8 cellular contexts compared by ENCODE assay signal in genomic region chr18:2906522-2907458, GRCh38. TPM values are rescaled to one million over a fixed set of nuclear protein-coding genes. Genes with fewer than 3 reads are reported as not detected.
DNase-seq lines count a peak whose midpoint lies in the region; ATAC-seq and TF ChIP-seq lines count a peak whose summit lies in the region.

No MANE protein-coding gene starts in this region.

- peak overlapping the region; percentile 49 to 91 (median 80) for H3K27ac Mint-ChIP-seq in CD8-positive, alpha-beta memory T cell
- peak overlapping the region; percentile 8 for H3K27ac Mint-ChIP-seq in activated B cell treated with CpG ODN at 0.5 μM for 24 hours
- H3K27ac Mint-ChIP-seq in stimulated activated naive CD8-positive, alpha-beta T cell treated with anti-CD3 and anti-CD28 coated beads, Interleukin-15, amount 100 ng/mL, for 72 hours, result peak overlapping the region; percentile 14 to 91

- peaks cover 0 to 12% (median 0%) of the 10 kb centered on the region in 3 donors for H3K36me3 Mint-ChIP-seq in CD8-positive, alpha-beta memory T cell
- peaks cover 36% of the 10 kb centered on the region for H3K36me3 Mint-ChIP-seq in activated B cell treated with CpG ODN at 0.5 μM for 24 hours (ENCODE audit: low read depth)

- CTCF ChIA-PET in CD8-positive, alpha-beta memory T cell (lab: Charles Lee), result interaction anchor here (0.8 to 2.0 kb wide), 4 partner anchors 9 to 16 kb away, joined by 3 to 5 read pairs (median 4); no protein-coding TSS in a partner anchor
- CTCF ChIA-PET in activated B cell treated with CpG ODN at 0.5 μM for 24 hours (lab: Charles Lee), result interaction anchor here (1.2 kb wide), 1 partner anchor 137 kb away, joined by 4 read pairs; no protein-coding TSS in a partner anchor

- no peaks in the 10 kb centered on the region for H3K9me3 Mint-ChIP-seq in CD8-positive, alpha-beta memory T cell
- no peaks in the 10 kb centered on the region for H3K9me3 Mint-ChIP-seq in activated B cell treated with CpG ODN at 0.5 μM for 24 hours
- no peaks in the 10 kb centered on the region for H3K9me3 Mint-ChIP-seq in stimulated activated naive CD8-positive, alpha-beta T cell treated with anti-CD3 and anti-CD28 coated beads, Interleukin-15, amount 100 ng/mL, for 72 hours

- intact Hi-C loops in activated B cell treated with CpG ODN at 0.5 μM for 24 hours (cut with micrococcal nuclease), result loop anchor here (5.0 kb wide), 3 partner anchors 59 to 139 kb away; partner anchors contain the start of gene EMILIN2
- intact Hi-C loops in dorsolateral prefrontal cortex (cut with DNase I), result no loop called here

- H3K4me1 Mint-ChIP-seq in CD8-positive, alpha-beta memory T cell, result peaks cover 20 to 25% (median 20%) of the 10 kb centered on the region in 3 donors
- peaks cover 17% of the 10 kb centered on the region for H3K4me1 Mint-ChIP-seq in activated B cell treated with CpG ODN at 0.5 μM for 24 hours
- H3K4me1 Mint-ChIP-seq in stimulated activated naive CD8-positive, alpha-beta T cell treated with anti-CD3 and anti-CD28 coated beads, Interleukin-15, amount 100 ng/mL, for 72 hours, result peaks cover 34% of the 10 kb centered on the region

- H3K4me1 ChIP-seq in CD8-positive, alpha-beta memory T cell (ENCODE audit: insufficient read depth, low read length), result peaks cover 8% of the 10 kb centered on the region

- no peaks in the 10 kb centered on the region for H3K27me3 ChIP-seq in CD8-positive, alpha-beta memory T cell (ENCODE audit: insufficient read depth, low read length, poor library complexity, severe bottlenecking)
- peaks cover 0 to 37% (median 11%) of the 10 kb centered on the region in 45 donors for H3K27me3 ChIP-seq in dorsolateral prefrontal cortex

- no peak overlapping the region for H3K27ac ChIP-seq in CD8-positive, alpha-beta memory T cell (ENCODE audit: low read depth, low read length)
- peak overlapping the region in 32 of 59 donors; percentile 10 to 77 (median 50) for H3K27ac ChIP-seq in dorsolateral prefrontal cortex

- peak overlapping the region; percentile 83 to 93 (median 87) for H3K4me3 Mint-ChIP-seq in CD8-positive, alpha-beta memory T cell
- H3K4me3 Mint-ChIP-seq in activated B cell treated with CpG ODN at 0.5 μM for 24 hours, result peak overlapping the region; percentile 77
- peak overlapping the region; percentile 87 to 88 for H3K4me3 Mint-ChIP-seq in stimulated activated naive CD8-positive, alpha-beta T cell treated with anti-CD3 and anti-CD28 coated beads, Interleukin-15, amount 100 ng/mL, for 72 hours

- ATAC-seq in GM19395 (IDR thresholded peaks at IDR 0.05; ENCODE audit: unreplicated experiment), result peak; percentile 63
- ATAC-seq in HG03565 (IDR thresholded peaks at IDR 0.05; ENCODE audit: unreplicated experiment), result peak; percentile 39
- peak; percentile 70 for ATAC-seq in activated B cell treated with CpG ODN at 0.5 μM for 24 hours (ENCODE audit: low read depth)
- peak; percentile 79 for ATAC-seq in stimulated activated naive CD8-positive, alpha-beta T cell treated with anti-CD3 and anti-CD28 coated beads, Interleukin-15, amount 100 ng/mL, for 72 hours

- H3K36me3 ChIP-seq in CD8-positive, alpha-beta memory T cell (ENCODE audit: insufficient read depth, low read length), result no peaks in the 10 kb centered on the region

- no peaks in the 10 kb centered on the region for H3K9me3 ChIP-seq in CD8-positive, alpha-beta memory T cell (ENCODE audit: low read length)

- no peak for TF ChIP-seq CTCF in activated B cell treated with CpG ODN at 0.5 μM for 24 hours (IDR thresholded peaks at IDR 0.05)
- peak in 2 of 56 donors; percentile 11 to 12 for TF ChIP-seq CTCF in dorsolateral prefrontal cortex (IDR thresholded peaks at IDR 0.05 in 54 of 56, conservative IDR thresholded peaks at IDR 0.05 in 2 of 56; ENCODE audit: low read depth in 1 of 56, partially characterized antibody in 56 of 56)

- peaks cover 0 to 1% of the 10 kb centered on the region in 2 donors for H3K27me3 Mint-ChIP-seq in CD8-positive, alpha-beta memory T cell
- no peaks in the 10 kb centered on the region for H3K27me3 Mint-ChIP-seq in activated B cell treated with CpG ODN at 0.5 μM for 24 hours
- no peaks in the 10 kb centered on the region for H3K27me3 Mint-ChIP-seq in stimulated activated naive CD8-positive, alpha-beta T cell treated with anti-CD3 and anti-CD28 coated beads, Interleukin-15, amount 100 ng/mL, for 72 hours

- DNase-seq in CD8-positive, alpha-beta memory T cell, result peak; percentile 43 to 70 (median 51)
- peak; percentile 48 for DNase-seq in activated B cell treated with CpG ODN at 0.5 μM for 24 hours
- DNase-seq in dorsolateral prefrontal cortex, result no peak
- DNase-seq in mesenteric fat pad (ENCODE audit: low spot score), result peak; percentile 89
- DNase-seq in stimulated activated naive CD8-positive, alpha-beta T cell treated with anti-CD3 and anti-CD28 coated beads, Interleukin-15, amount 100 ng/mL, for 72 hours, result peak; percentile 57 to 69
- DNase-seq in SK-N-DZ (ENCODE audit: low spot score), result no peak

- H3K4me3 ChIP-seq in CD8-positive, alpha-beta memory T cell (ENCODE audit: low read length), result peak overlapping the region; percentile 52
- H3K4me3 ChIP-seq in dorsolateral prefrontal cortex, result peak overlapping the region; percentile 28 to 73 (median 53)

- POLR2A ChIA-PET in CD8-positive, alpha-beta memory T cell (lab: Charles Lee), result interaction anchor here (0.9 kb wide), 1 partner anchor 11 kb away, joined by 3 read pairs; no protein-coding TSS in a partner anchor
- POLR2A ChIA-PET in activated B cell treated with CpG ODN at 0.5 μM for 24 hours (lab: Charles Lee), result interaction anchor here (0.5 kb wide), 1 partner anchor 53 kb away, joined by 3 read pairs; no protein-coding TSS in a partner anchor

RNA-seq across cellular contexts. Expression of gene EMILIN2, which starts 60.0 kb away (rescaled TPM):
- total RNA-seq in CD8-positive, alpha-beta memory T cell, result 10 to 100 TPM; 22.7 to 27.8 TPM
- polyA plus RNA-seq in CD8-positive, alpha-beta memory T cell, result 4.5 TPM
- total RNA-seq in activated B cell treated with CpG ODN at 0.5 μM for 24 hours, result 73.0 and 80.9 TPM in 2 replicates
- 1 to 10 TPM; 1.2 to 9.5 (median 2.9) TPM for total RNA-seq in dorsolateral prefrontal cortex
- total RNA-seq in mesenteric fat pad, result 37.2 TPM
- 0.57 and 0.66 TPM in 2 replicates for polyA plus RNA-seq in SK-N-DZ (2014; cell fraction: cytosol; rRNA removed)
- polyA plus RNA-seq in SK-N-DZ (2014; cell fraction: nucleus; rRNA removed), result 0.28 and 0.49 TPM in 2 replicates

Comparison
In these comparisons a context has a peak if more than half of its experiments do, and no peak if none do; other contexts are left out.
1. DNase-seq: peak in CD8-positive, alpha-beta memory T cell (5 of 5), activated B cell treated with CpG ODN at 0.5 μM for 24 hours (single experiment), mesenteric fat pad (single experiment) and stimulated activated naive CD8-positive, alpha-beta T cell treated with anti-CD3 and anti-CD28 coated beads, Interleukin-15, amount 100 ng/mL, for 72 hours (2 of 2); none in dorsolateral prefrontal cortex (0 of 10) and SK-N-DZ (single experiment).
2. H3K27ac Mint-ChIP-seq: peak in every context shown above with its lines; median percentile 80 in CD8-positive, alpha-beta memory T cell; 52 in stimulated activated naive CD8-positive, alpha-beta T cell treated with anti-CD3 and anti-CD28 coated beads, Interleukin-15, amount 100 ng/mL, for 72 hours; 8 in activated B cell treated with CpG ODN at 0.5 μM for 24 hours.
3. Peak in every context shown above with its lines, with median percentiles within 50 percentile points of each other: H3K4me3 Mint-ChIP-seq and ATAC-seq.